In genomic region chr22:47063071-47063509, GRCh38 we compare ENCODE assay signal across 20 cellular contexts.
DNase-seq lines count a peak whose midpoint lies in the region; ATAC-seq, FAIRE-seq and TF ChIP-seq lines count a peak whose summit lies in the region.
"Had no signal": no experiment of that assay in that cellular context is flagged by ENCODE, and none has a peak within 500 bp of the region (broad histone marks: within the 10 kb centered on the region; RNA-seq: fewer than 3 reads in every experiment).

No MANE protein-coding gene starts in this region.

- peaks cover 0 to 11% (median 11%) of the 10 kb centered on the region in 3 experiments; a peak in 5 of 7 replicates for H3K36me3 Mint-ChIP-seq in H9 (ENCODE audit: insufficient read depth in 1 of 3, low read depth in 3 of 3)
- peaks cover 38% of the 10 kb centered on the region for H3K36me3 Mint-ChIP-seq in endodermal cell (ENCODE audit: low read depth)

- intact Hi-C loops in IMR-90 (cut with micrococcal nuclease), result no loop called here
- intact Hi-C loops in sciatic nerve (cut with DNase I), result no loop called here
- intact Hi-C loops in mammary epithelial cell (cut with micrococcal nuclease), result no loop called here

- ATAC-seq in IMR-90 (ENCODE audit: low read depth) (no peak), sciatic nerve (peak; percentile 20), HG02623 (IDR thresholded peaks at IDR 0.05; ENCODE audit: unreplicated experiment) (no peak)

- H2AK5ac ChIP-seq in H9 (ENCODE audit: insufficient read length, low read length), result no peak overlapping the region
- no peak overlapping the region for H2AK5ac ChIP-seq in IMR-90 (ENCODE audit: low read depth, low read length)

- FAIRE-seq in small intestine (lab: Jason Lieb, UNC), result no peak

- H3K4me2 ChIP-seq in H9 (ENCODE audit: insufficient read depth, insufficient read length, low read length) (no peak overlapping the region), IMR-90 (ENCODE audit: low read depth, low read length) (no peak overlapping the region), mammary epithelial cell (ENCODE audit: insufficient read depth, low read depth, low read length) (no peak overlapping the region)

- H3K56ac ChIP-seq in H9 (ENCODE audit: insufficient read length, low read depth, low read length) (no peak overlapping the region), IMR-90 (ENCODE audit: extremely low read depth, insufficient read depth, low read length) (no peak overlapping the region)

- no peaks in the 10 kb centered on the region for H3K79me1 ChIP-seq in H9 (ENCODE audit: insufficient read depth, low read depth, low read length, poor library complexity, severe bottlenecking)
- 0 out of 4 replicates have a peak, but pooled peaks cover 2 to 3% of the 10 kb centered on the region in 2 experiments for H3K79me1 ChIP-seq in IMR-90 (ENCODE audit: low read depth in 1 of 2, low read length in 2 of 2)

- no peaks in the 10 kb centered on the region for H3K23me2 ChIP-seq in H9 (ENCODE audit: insufficient read length, low read depth, low read length, poor library complexity, severe bottlenecking)

- H2BK120ac ChIP-seq in H9 (ENCODE audit: low read depth, low read length, poor library complexity, severe bottlenecking), result no peak overlapping the region
- no peak overlapping the region for H2BK120ac ChIP-seq in IMR-90 (ENCODE audit: low read depth, low read length)

- dilution Hi-C loops in IMR-90 (cut with HindIII; ENCODE audit: low sequenced_read_pairs, unreplicated experiment), result no loop called here
- dilution Hi-C loops in mammary epithelial cell (cut with HindIII; ENCODE audit: low sequenced_read_pairs), result loop anchor here (5.0 kb wide), 1 partner anchor 36 kb away; no protein-coding TSS in a partner anchor

- H3K4me1 Mint-ChIP-seq in H9 (peaks cover 5 to 15% of the 10 kb centered on the region in 2 experiments), endodermal cell (no peaks in the 10 kb centered on the region)

- no peak overlapping the region for H2BK15ac ChIP-seq in H9 (ENCODE audit: low read depth, low read length)
- no peak overlapping the region for H2BK15ac ChIP-seq in IMR-90 (ENCODE audit: low read depth, low read length)

- H3K36me3 ChIP-seq in IMR-90 (ENCODE audit: control insufficient read depth, insufficient read depth, low read length) (peaks cover 10% of the 10 kb centered on the region), endodermal cell (ENCODE audit: control insufficient read depth, insufficient read depth, low read length) (no peaks in the 10 kb centered on the region), mammary epithelial cell (ENCODE audit: insufficient read depth, low read length) (peaks cover 2% of the 10 kb centered on the region), small intestine (ENCODE audit: control insufficient read depth in 2 of 2, insufficient read depth in 2 of 2, low read length in 2 of 2) (peaks cover 3 to 4% of the 10 kb centered on the region in 2 donors)
- H3K36me3 ChIP-seq: HAP-1 had no signal

- H2AK9ac ChIP-seq in IMR-90 (replicated peaks; ENCODE audit: low read depth, low read length, poor library complexity), result no peak overlapping the region

- H4K5ac ChIP-seq in H9 (ENCODE audit: insufficient read length, low read depth, low read length) (no peak overlapping the region), IMR-90 (ENCODE audit: low read depth, low read length) (no peak overlapping the region)

- no peaks in the 10 kb centered on the region; the same call in 1 of the 2 replicates for H3K27me3 Mint-ChIP-seq in H9 (ENCODE audit: low read depth)
- H3K27me3 Mint-ChIP-seq in endodermal cell (ENCODE audit: insufficient read depth), result no peaks in the 10 kb centered on the region
- H3K27me3 Mint-ChIP-seq: CD4-positive, CD25-positive, alpha-beta regulatory T cell had no signal

- WGBS in H9 (ENCODE audit: extremely low coverage, insufficient read length, low lambda C conversion rate), result no CpG with 5 or more reads among the region's 14 CpGs
- 93% methylated on average over 9 of the region's 14 CpGs; no CpG with 5 or more reads in 1 of the 2 experiments for WGBS in IMR-90 (ENCODE audit: extremely low coverage in 2 of 2, insufficient read length in 1 of 2), 2 experiments
- 91 to 97% methylated on average over 5 to 14 of the region's 14 CpGs for WGBS in endodermal cell (ENCODE audit: insufficient coverage in 1 of 2, insufficient read length in 1 of 2), 2 experiments
- 92% methylated on average over 9 of the region's 14 CpGs for WGBS in mammary epithelial cell (ENCODE audit: low coverage, missing lambda C conversion rate)
- 88 to 96% (median 89%) methylated on average over 14 of the region's 14 CpGs for WGBS in small intestine, 3 donors

- CTCF ChIA-PET in IMR-90 (lab: Yijun Ruan, JAX), result no interaction called here
- CTCF ChIA-PET in mammary epithelial cell (lab: Charles Lee; ENCODE audit: low non-redundant PET), result no interaction called here

- H3K9ac ChIP-seq in H9 (ENCODE audit: extremely low read depth, insufficient read length, low read length) (no peak overlapping the region), IMR-90 (ENCODE audit: low read depth, low read length) (no peak overlapping the region), endodermal cell (ENCODE audit: extremely low read depth, low read length, poor library complexity, severe bottlenecking) (no peak overlapping the region), mammary epithelial cell (ENCODE audit: insufficient read depth, low read length) (no peak overlapping the region)

- BruUV-seq in IMR-90 (replicated peaks; lab: Mats Ljungman, UMichigan) (no TSS peak), mammary epithelial cell (replicated peaks; lab: Mats Ljungman, UMichigan) (no TSS peak)

- no peak overlapping the region for H3K4ac ChIP-seq in H9 (ENCODE audit: low read depth, low read length)
- no peak overlapping the region for H3K4ac ChIP-seq in IMR-90 (ENCODE audit: low read depth, low read length)

- H3K4me3 ChIP-seq in IMR-90 (ENCODE audit: insufficient read depth, low read depth, low read length), result no peak overlapping the region
- H3K4me3 ChIP-seq in endodermal cell (ENCODE audit: low read length), result no peak overlapping the region
- no peak overlapping the region for H3K4me3 ChIP-seq in mammary epithelial cell (replicated peaks in 1 of 3; ENCODE audit: insufficient read depth in 1 of 3, low read depth in 2 of 3, low read length in 3 of 3)
- no peak overlapping the region for H3K4me3 ChIP-seq in small intestine (ENCODE audit: low read depth in 1 of 2, low read length in 2 of 2)
- H3K4me3 ChIP-seq: HAP-1 had no signal

- no peak overlapping the region for H2BK12ac ChIP-seq in H9 (ENCODE audit: insufficient read length, low read depth, low read length)

- TF ChIP-seq CTCF in H9 (conservative IDR thresholded peaks at IDR 0.05) (no peak), IMR-90 (conservative IDR thresholded peaks at IDR 0.05; ENCODE audit: low read depth, low read length) (no peak), endodermal cell (conservative IDR thresholded peaks at IDR 0.05) (no peak), mammary epithelial cell (conservative IDR thresholded peaks at IDR 0.05 in 1 of 2, IDR thresholded peaks at IDR 0.05 in 1 of 2; ENCODE audit: extremely low read depth in 1 of 2, insufficient read depth in 1 of 2, low read depth in 1 of 2, low read length in 2 of 2) (no peak)

- in situ Hi-C loops in IMR-90 (cut with MboI; ENCODE audit: low sequenced_read_pairs) (no loop called here), mammary epithelial cell (cut with MboI; ENCODE audit: low sequenced_read_pairs in 2 of 2) (no loop called here)

- peaks cover 9% of the 10 kb centered on the region; the same call in 1 of the 2 replicates for H3K9me1 ChIP-seq in IMR-90 (ENCODE audit: insufficient read depth, low read length)

- no peak for TF ChIP-seq POLR2A in IMR-90 (IDR thresholded peaks at IDR 0.05; ENCODE audit: low read depth, low read length)

- no peak overlapping the region for H4K8ac ChIP-seq in H9 (replicated peaks; ENCODE audit: insufficient read length, low read depth, low read length)
- H4K8ac ChIP-seq in IMR-90 (ENCODE audit: low read depth in 2 of 2, low read length in 2 of 2), result no peak overlapping the region

- DNase-seq in H9 (peak; percentile 16), IMR-90 (no peak), endodermal cell (peak; percentile 33), sciatic nerve (ENCODE audit: low spot score) (peak; percentile 55), mammary epithelial cell (no peak), small intestine (no peak)
- DNase-seq: CD4-positive, CD25-positive, alpha-beta regulatory T cell; DMS153; EL; MV-4-11; NCI-H1417; NCI-H1930; NCI-H2171; NCI-H446 treated with DMSO at 0.1 percent for 48 hours; NK-92 treated with Interleukin-12 subunit alpha and Interleukin-12 subunit beta, amount 100 ng/mL, for 24 hours; OCI-M1; RPMI8226 had no signal

- no peaks in the 10 kb centered on the region for H3K27me3 ChIP-seq in H9 (ENCODE audit: insufficient read depth, low read length)
- no peaks in the 10 kb centered on the region for H3K27me3 ChIP-seq in IMR-90 (ENCODE audit: control insufficient read depth, insufficient read depth, low read length)
- no peaks in the 10 kb centered on the region for H3K27me3 ChIP-seq in endodermal cell (ENCODE audit: control insufficient read depth, insufficient read depth, low read length, poor library complexity, severe bottlenecking)
- no peaks in the 10 kb centered on the region for H3K27me3 ChIP-seq in mammary epithelial cell (ENCODE audit: insufficient read depth, low read length)
- H3K27me3 ChIP-seq in small intestine (ENCODE audit: control insufficient read depth in 2 of 2, insufficient read depth in 2 of 2, low read length in 2 of 2), result no peaks in the 10 kb centered on the region

- POLR2A ChIA-PET in IMR-90 (lab: Charles Lee; ENCODE audit: unreplicated experiment), result no interaction called here

- no peak overlapping the region for H3T11ph ChIP-seq in H9 (ENCODE audit: low read length)

- H3K23ac ChIP-seq in H9 (ENCODE audit: insufficient read length, low read depth, low read length), result no peak overlapping the region
- H3K23ac ChIP-seq in IMR-90 (ENCODE audit: low read depth, low read length), result no peak overlapping the region

- H4K91ac ChIP-seq in H9 (ENCODE audit: insufficient read length, low read depth, low read length), result no peak overlapping the region
- no peak overlapping the region for H4K91ac ChIP-seq in IMR-90 (ENCODE audit: insufficient read depth, low read depth, low read length)

- H3K4me1 ChIP-seq in H9 (ENCODE audit: insufficient read depth, low read length) (no peaks in the 10 kb centered on the region), IMR-90 (ENCODE audit: control insufficient read depth, insufficient read depth, low read length) (no peaks in the 10 kb centered on the region), endodermal cell (ENCODE audit: control insufficient read depth, insufficient read depth, low read length) (no peaks in the 10 kb centered on the region), mammary epithelial cell (ENCODE audit: insufficient read depth, low read length) (no peaks in the 10 kb centered on the region), small intestine (ENCODE audit: control insufficient read depth in 2 of 2, insufficient read depth in 1 of 2, low read depth in 1 of 2, low read length in 1 of 2) (no peaks in the 10 kb centered on the region)
- H3K4me1 ChIP-seq: Caco-2 had no signal

- no peak overlapping the region for H3K18ac ChIP-seq in H9 (ENCODE audit: insufficient read length, low read depth, low read length)
- no peak overlapping the region for H3K18ac ChIP-seq in IMR-90 (ENCODE audit: low read depth, low read length)

- H3K27ac ChIP-seq in H9 (ENCODE audit: insufficient read length, low read depth, low read length) (no peak overlapping the region), IMR-90 (ENCODE audit: insufficient read depth, low read length) (no peak overlapping the region), endodermal cell (ENCODE audit: low read depth, low read length) (no peak overlapping the region), mammary epithelial cell (ENCODE audit: insufficient read depth, low read depth, low read length) (no peak overlapping the region), small intestine (ENCODE audit: low read depth in 1 of 2, low read length in 1 of 2) (no peak overlapping the region)

- H3K4me3 Mint-ChIP-seq in H9 (no peak overlapping the region), endodermal cell (no peak overlapping the region)

- H3K79me2 ChIP-seq in H9 (ENCODE audit: insufficient read depth, low read length), result no peaks in the 10 kb centered on the region
- no peaks in the 10 kb centered on the region for H3K79me2 ChIP-seq in mammary epithelial cell (ENCODE audit: insufficient read depth, low read length)

- H2BK20ac ChIP-seq in H9 (ENCODE audit: low read depth, low read length, poor library complexity, severe bottlenecking) (no peak overlapping the region), IMR-90 (ENCODE audit: low read depth, low read length) (no peak overlapping the region)

- H3K14ac ChIP-seq in H9 (ENCODE audit: insufficient read depth, low read length) (no peak overlapping the region; the same call in 1 of the 2 replicates), IMR-90 (replicated peaks; ENCODE audit: low read depth, low read length) (no peak overlapping the region)

- peaks cover 5% of the 10 kb centered on the region for H4K20me1 ChIP-seq in H9 (ENCODE audit: control insufficient read depth, insufficient read depth, insufficient read length)
- peaks cover 5% of the 10 kb centered on the region for H4K20me1 ChIP-seq in IMR-90 (ENCODE audit: insufficient read depth, low read length)
- H4K20me1 ChIP-seq in mammary epithelial cell (ENCODE audit: insufficient read depth, low read length), result no peaks in the 10 kb centered on the region

- H2BK5ac ChIP-seq in H9 (ENCODE audit: insufficient read length, low read length), result no peak overlapping the region
- no peak overlapping the region for H2BK5ac ChIP-seq in IMR-90 (ENCODE audit: low read depth, low read length, poor library complexity, severe bottlenecking)

- no peaks in the 10 kb centered on the region; a peak in 1 of 5 replicates for H3K9me3 Mint-ChIP-seq in H9
- H3K9me3 Mint-ChIP-seq in endodermal cell, result no peaks in the 10 kb centered on the region
- H3K9me3 Mint-ChIP-seq: CD4-positive, CD25-positive, alpha-beta regulatory T cell had no signal

- H3K27ac Mint-ChIP-seq in H9 (peak overlapping the region in 1 of 3 experiments; percentile 61; a peak in 1 of 7 replicates), endodermal cell (peak overlapping the region; percentile 39)

- no peak for TF ChIP-seq RAD21 in IMR-90 (IDR thresholded peaks at IDR 0.05; ENCODE audit: low read length)

- H3K9me3 ChIP-seq in H9 (ENCODE audit: control insufficient read depth, low read depth, low read length) (no peaks in the 10 kb centered on the region), IMR-90 (ENCODE audit: control insufficient read depth, insufficient read depth, low read length) (no peaks in the 10 kb centered on the region), endodermal cell (ENCODE audit: control insufficient read depth, low read length) (no peaks in the 10 kb centered on the region), mammary epithelial cell (replicated peaks; ENCODE audit: insufficient read depth, low read length) (no peaks in the 10 kb centered on the region), small intestine (ENCODE audit: control insufficient read depth, low read depth) (no peaks in the 10 kb centered on the region)
- H3K9me3 ChIP-seq: Caco-2, HAP-1 had no signal

- H2AFZ ChIP-seq in H9 (ENCODE audit: low read length) (no peak overlapping the region), IMR-90 (replicated peaks; ENCODE audit: low read length, poor library complexity) (peak overlapping the region; percentile 32), mammary epithelial cell (ENCODE audit: low read depth, low read length) (no peak overlapping the region)

Comparison
In these comparisons a context has a peak if more than half of its experiments do, and no peak if none do; other contexts are left out.
1. DNase-seq: peak in H9 (single experiment), endodermal cell (single experiment) and sciatic nerve (single experiment); none in IMR-90 (single experiment), mammary epithelial cell (single experiment) and small intestine (single experiment).